10 cellular contexts compared by ENCODE assay signal in the genomic region with DNA sequence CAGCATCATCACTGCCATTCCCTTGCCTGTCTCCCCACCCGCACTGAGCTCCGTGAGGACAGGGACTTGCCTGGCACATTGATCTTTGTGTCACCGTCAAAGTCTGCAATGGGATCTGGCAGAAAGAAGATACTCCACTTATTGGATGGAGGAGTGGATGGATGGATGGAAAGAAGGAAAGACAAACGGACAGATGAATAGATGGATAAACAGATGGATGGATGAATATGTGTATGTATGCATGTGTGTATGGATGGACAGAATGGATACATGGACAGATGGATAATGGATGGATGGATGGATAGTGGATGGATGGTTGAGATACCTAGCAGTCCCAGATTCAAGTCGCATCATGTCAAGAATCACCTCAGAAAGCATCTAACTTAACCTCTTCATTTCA.
"Had no signal": no experiment of that assay in that cellular context is flagged by ENCODE, and none has a peak within 500 bp of the region (broad histone marks: within the 10 kb centered on the region; RNA-seq: fewer than 3 reads in every experiment).

No MANE protein-coding gene starts in this region.

- ATAC-seq: HepG2 had no signal

- DNase-seq: GM23248, GOT3, H9, HCEC 1CT, HFFc6, KBM-7 had no signal

- FAIRE-seq: H54, HepG2 had no signal

- H3K27ac ChIP-seq: GM23248, HL-60 had no signal

- H3K27ac Mint-ChIP-seq: HFFc6, IgD-negative memory B cell had no signal

- H3K4me3 Mint-ChIP-seq: H9, HFFc6, IgD-negative memory B cell had no signal

- H3K4me3 ChIP-seq: GM23248 had no signal

- H3K9me3 Mint-ChIP-seq: H9, IgD-negative memory B cell had no signal
